Comparison of ENCODE assay signal across 21 cellular contexts in the genomic region with DNA sequence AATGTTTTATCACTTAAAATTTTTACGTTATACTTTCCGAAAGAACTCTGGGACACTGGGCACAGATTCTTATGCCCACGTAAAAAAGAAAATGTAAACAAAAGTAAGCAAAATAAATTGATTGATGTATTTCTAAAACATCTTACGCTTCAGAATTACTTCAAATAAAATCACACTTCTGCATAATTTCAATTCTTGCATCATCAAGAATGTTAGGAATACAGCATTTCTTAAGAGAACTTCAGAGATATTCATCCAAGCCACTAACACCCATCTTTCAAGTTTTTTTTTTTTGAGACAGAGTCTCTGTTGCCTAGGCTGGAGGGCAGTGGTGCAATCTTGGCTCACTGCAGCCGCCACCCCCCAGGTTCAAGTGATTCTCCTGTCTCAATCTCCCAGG.
DNase-seq lines count a peak whose midpoint lies in the region; ATAC-seq, FAIRE-seq and TF ChIP-seq lines count a peak whose summit lies in the region.
"Had no signal": no experiment of that assay in that cellular context is flagged by ENCODE, and none has a peak within 500 bp of the region (broad histone marks: within the 10 kb centered on the region; RNA-seq: fewer than 3 reads in every experiment).

No MANE protein-coding gene starts in this region.

- H2BK15ac ChIP-seq in IMR-90 (ENCODE audit: low read depth, low read length), result no peak overlapping the region

- no peak for TF ChIP-seq RAD21 in IMR-90 (IDR thresholded peaks at IDR 0.05; ENCODE audit: low read length)

- TF ChIP-seq CTCF in AG10803 (conservative IDR thresholded peaks at IDR 0.05; ENCODE audit: low read length), result no peak
- no peak for TF ChIP-seq CTCF in IMR-90 (conservative IDR thresholded peaks at IDR 0.05; ENCODE audit: low read depth, low read length)
- no peak for TF ChIP-seq CTCF in kidney (IDR thresholded peaks at IDR 0.05; ENCODE audit: borderline replicate concordance, extremely low read depth, insufficient read depth)

- H2BK120ac ChIP-seq in IMR-90 (ENCODE audit: low read depth, low read length), result no peak overlapping the region

- DNase-seq in AG10803 (ENCODE audit: low read depth) (peak; percentile 18), IMR-90 (no peak), amniotic epithelial cell (ENCODE audit: low read depth) (peak; percentile 32), kidney (peak; percentile 58), epidermal melanocyte (ENCODE audit: insufficient read length, low spot score) (no peak), NCI-H2081 treated with DMSO at 0.1 percent for 48 hours (lab: John Stamatoyannopoulos, UW) (no peak)
- DNase-seq: 8988T; ACHN; AML-193; Caco-2; Calu3; CD4-positive, alpha-beta T cell; CD8-positive, alpha-beta T cell; DMS79 treated with DMSO at 0.1 percent for 48 hours; GF-D8 had no signal

- no peak overlapping the region for H3K56ac ChIP-seq in IMR-90 (ENCODE audit: extremely low read depth, insufficient read depth, low read length)

- no peak overlapping the region for H3K14ac ChIP-seq in IMR-90 (replicated peaks; ENCODE audit: low read depth, low read length)

- no peak for ATAC-seq in IMR-90 (ENCODE audit: low read depth)
- no peak for ATAC-seq in GM21515 (IDR thresholded peaks at IDR 0.05; ENCODE audit: unreplicated experiment)
- ATAC-seq: CD8-positive, alpha-beta T cell had no signal

- H3K9ac ChIP-seq in IMR-90 (ENCODE audit: low read depth, low read length), result no peak overlapping the region
- no peak overlapping the region for H3K9ac ChIP-seq in kidney (ENCODE audit: low read length in 2 of 2)
- H3K9ac ChIP-seq: BLaER1 treated with 17β-estradiol and CSF1 and Interleukin-3, amounts not matched to agents 10 nM and 100 nM had no signal

- WGBS in IMR-90 (ENCODE audit: extremely low coverage in 2 of 2, insufficient read length in 1 of 2), 2 experiments, result 100% methylated on average over 2 of the region's 5 CpGs; no CpG with 5 or more reads in 1 of the 2 experiments

- H3K9me1 ChIP-seq in IMR-90 (ENCODE audit: insufficient read depth, low read length), result no peaks in the 10 kb centered on the region; the same call in 1 of the 2 replicates

- H3K4me1 ChIP-seq in IMR-90 (ENCODE audit: control insufficient read depth, insufficient read depth, low read length) (no peaks in the 10 kb centered on the region; the same call in 1 of the 2 replicates), kidney (ENCODE audit: control insufficient read depth in 1 of 2, insufficient read depth in 1 of 2, low read depth in 1 of 2, low read length in 2 of 2) (peaks cover 3% of the 10 kb centered on the region in 2 donors)
- H3K4me1 ChIP-seq: Caco-2 had no signal

- no peak overlapping the region for H2AFZ ChIP-seq in IMR-90 (replicated peaks; ENCODE audit: low read length, poor library complexity)

- no peak overlapping the region for H3K4ac ChIP-seq in IMR-90 (ENCODE audit: low read depth, low read length)

- no TSS peak for BruUV-seq in IMR-90 (replicated peaks; lab: Mats Ljungman, UMichigan)

- 0 out of 2 replicates have a peak, but pooled peaks cover 1% of the 10 kb centered on the region for H3K36me3 ChIP-seq in IMR-90 (ENCODE audit: control insufficient read depth, insufficient read depth, low read length)
- H3K36me3 ChIP-seq in kidney (ENCODE audit: control insufficient read depth in 1 of 2, insufficient read depth in 2 of 2, low read length in 2 of 2), result no peaks in the 10 kb centered on the region

- dilution Hi-C loops in IMR-90 (cut with HindIII; ENCODE audit: low sequenced_read_pairs, unreplicated experiment), result no loop called here

- intact Hi-C loops in IMR-90 (cut with micrococcal nuclease) (no loop called here), kidney (cut with DNase I) (no loop called here)

- no peak overlapping the region for H3K18ac ChIP-seq in IMR-90 (ENCODE audit: low read depth, low read length)

- H4K20me1 ChIP-seq in IMR-90 (ENCODE audit: insufficient read depth, low read length), result peaks cover 18% of the 10 kb centered on the region

- no peak overlapping the region for H4K91ac ChIP-seq in IMR-90 (ENCODE audit: insufficient read depth, low read depth, low read length)

- no peak overlapping the region for H2BK5ac ChIP-seq in IMR-90 (ENCODE audit: low read depth, low read length, poor library complexity, severe bottlenecking)

- no peak overlapping the region for H4K8ac ChIP-seq in IMR-90 (ENCODE audit: low read depth in 2 of 2, low read length in 2 of 2)

- no peak overlapping the region for H2BK20ac ChIP-seq in IMR-90 (ENCODE audit: low read depth, low read length)

- H3K27me3 ChIP-seq in IMR-90 (ENCODE audit: control insufficient read depth, insufficient read depth, low read length), result no peaks in the 10 kb centered on the region
- H3K27me3 ChIP-seq: BLaER1 treated with 17β-estradiol and CSF1 and Interleukin-3, amounts not matched to agents 10 nM and 100 nM had no signal

- H3K4me2 ChIP-seq in IMR-90 (ENCODE audit: low read depth, low read length), result no peak overlapping the region
- H3K4me2 ChIP-seq: BLaER1 treated with 17β-estradiol and CSF1 and Interleukin-3, amounts not matched to agents 10 nM and 100 nM had no signal

- POLR2A ChIA-PET in IMR-90 (lab: Charles Lee; ENCODE audit: unreplicated experiment), result no interaction called here

- H2AK5ac ChIP-seq in IMR-90 (ENCODE audit: low read depth, low read length), result no peak overlapping the region

- no peak overlapping the region for H3K23ac ChIP-seq in IMR-90 (ENCODE audit: low read depth, low read length)

- H2AK9ac ChIP-seq in IMR-90 (replicated peaks; ENCODE audit: low read depth, low read length, poor library complexity), result no peak overlapping the region

- no peak overlapping the region for H4K5ac ChIP-seq in IMR-90 (ENCODE audit: low read depth, low read length)

- in situ Hi-C loops in IMR-90 (cut with MboI; ENCODE audit: low sequenced_read_pairs), result no loop called here

- no peak overlapping the region for H3K4me3 ChIP-seq in AG10803 (ENCODE audit: low read length)
- no peak overlapping the region for H3K4me3 ChIP-seq in IMR-90 (ENCODE audit: insufficient read depth, low read depth, low read length)
- no peak overlapping the region for H3K4me3 ChIP-seq in kidney (ENCODE audit: low read length in 2 of 2)
- H3K4me3 ChIP-seq: BLaER1 treated with 17β-estradiol and CSF1 and Interleukin-3, amounts not matched to agents 10 nM and 100 nM had no signal

- peaks cover 20 to 55% of the 10 kb centered on the region in 2 experiments for H3K79me1 ChIP-seq in IMR-90 (ENCODE audit: low read depth in 1 of 2, low read length in 2 of 2)

- TF ChIP-seq POLR2A in IMR-90 (IDR thresholded peaks at IDR 0.05; ENCODE audit: low read depth, low read length), result no peak

- CTCF ChIA-PET in IMR-90 (lab: Yijun Ruan, JAX), result no interaction called here

- FAIRE-seq in kidney (lab: Jason Lieb, UNC), result no peak
- FAIRE-seq: D721Med, G401.6, GM19239 had no signal

- no peak overlapping the region for H3K27ac ChIP-seq in IMR-90 (ENCODE audit: insufficient read depth, low read length)
- no peak overlapping the region for H3K27ac ChIP-seq in kidney (ENCODE audit: low read depth in 2 of 2, low read length in 2 of 2)
- H3K27ac ChIP-seq: BLaER1 treated with 17β-estradiol and CSF1 and Interleukin-3, amounts not matched to agents 10 nM and 100 nM; C4-2B had no signal

- H3K9me3 ChIP-seq in IMR-90 (ENCODE audit: control insufficient read depth, insufficient read depth, low read length), result no peaks in the 10 kb centered on the region
- H3K9me3 ChIP-seq in kidney (ENCODE audit: control insufficient read depth in 1 of 2, low read length in 2 of 2), result no peaks in the 10 kb centered on the region
- H3K9me3 ChIP-seq: BLaER1 treated with 17β-estradiol and CSF1 and Interleukin-3, amounts not matched to agents 10 nM and 100 nM; Caco-2 had no signal

TF ChIP-seq in IMR-90, 13 proteins besides CTCF, POLR2A, EP300 and RAD21:
- TF ChIP-seq CEBPB (IDR thresholded peaks at IDR 0.05; ENCODE audit: low read depth, low read length) (peak; percentile 54), BHLHE40 (IDR thresholded peaks at IDR 0.05; ENCODE audit: low read depth, low read length) (no peak)

Comparison
In these comparisons a context has a peak if more than half of its experiments do, and no peak if none do; other contexts are left out.
1. DNase-seq: peak in AG10803 (single experiment), amniotic epithelial cell (single experiment) and kidney (single experiment); none in IMR-90 (single experiment), epidermal melanocyte (single experiment) and NCI-H2081 treated with DMSO at 0.1 percent for 48 hours (single experiment).